In the genomic region with DNA sequence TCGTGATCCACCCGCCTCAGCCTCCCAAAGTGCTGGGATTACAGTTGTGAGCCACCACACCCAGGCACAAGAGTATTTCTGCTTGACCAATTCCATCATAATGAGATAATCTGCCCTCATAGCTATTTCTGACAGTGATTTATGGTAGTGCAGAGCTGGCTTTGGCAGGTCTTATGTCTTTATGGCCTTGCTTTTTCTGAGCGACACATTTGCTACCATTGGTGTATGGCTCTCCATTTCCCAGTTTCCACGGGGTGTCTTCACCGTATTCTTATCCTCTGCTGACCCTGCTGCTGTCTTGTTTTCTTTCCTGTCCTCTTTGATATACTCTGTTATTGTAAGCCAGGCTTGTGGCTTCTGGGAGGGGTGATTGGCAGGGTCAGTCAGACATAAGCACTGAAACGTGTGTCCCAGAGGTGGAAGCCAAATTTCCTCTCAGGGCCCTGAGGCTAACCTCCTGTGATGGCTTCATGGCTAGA, we compare ENCODE assay signal across 22 cellular contexts.
DNase-seq lines count a peak whose midpoint lies in the region; ATAC-seq and TF ChIP-seq lines count a peak whose summit lies in the region.
"Had no signal": no experiment of that assay in that cellular context is flagged by ENCODE, and none has a peak within 500 bp of the region (broad histone marks: within the 10 kb centered on the region; RNA-seq: fewer than 3 reads in every experiment).

No MANE protein-coding gene starts in this region.

- POLR2A ChIA-PET in SK-N-SH (lab: Yijun Ruan, JAX): interaction anchor here (0.9 kb wide), 1 partner anchor 166 kb away, joined by 3 read pairs; no protein-coding TSS in a partner anchor
- POLR2A ChIA-PET in activated CD4-positive, alpha-beta memory T cell treated with anti-CD3 and anti-CD28 coated beads, Interleukin-2, amount 10 ng/mL, durations not matched to agents 7 days and 5 days (lab: Charles Lee): interaction anchor here (1.4 kb wide), 1 partner anchor 16 kb away, joined by 4 read pairs; no protein-coding TSS in a partner anchor

- H3K9me3 ChIP-seq in SK-N-SH (no peaks in the 10 kb centered on the region), aorta (ENCODE audit: control insufficient read depth, low read length) (no peaks in the 10 kb centered on the region), H9 (ENCODE audit: control insufficient read depth, low read depth, low read length) (no peaks in the 10 kb centered on the region)
- H3K9me3 ChIP-seq: ovary, right lobe of liver, testis had no signal

- H2AK5ac ChIP-seq in H9 (ENCODE audit: insufficient read length, low read length): no peak overlapping the region

- H4K91ac ChIP-seq in H9 (ENCODE audit: insufficient read length, low read depth, low read length): no peak overlapping the region

- H3K79me2 ChIP-seq in SK-N-SH (ENCODE audit: insufficient read depth) (no peaks in the 10 kb centered on the region), H9 (ENCODE audit: insufficient read depth, low read length) (no peaks in the 10 kb centered on the region)
- H3K79me2 ChIP-seq: hepatocyte had no signal

- H3K18ac ChIP-seq in H9 (ENCODE audit: insufficient read length, low read depth, low read length): no peak overlapping the region

- H4K5ac ChIP-seq in H9 (ENCODE audit: insufficient read length, low read depth, low read length): no peak overlapping the region

- H3K36me3 Mint-ChIP-seq in natural killer cell treated with Interleukin-12 subunit alpha and Interleukin-12 subunit beta and Interleukin-15 and Interleukin-18, amount 100 ng/mL, for 72 hours: no peaks in the 10 kb centered on the region
- no peaks in the 10 kb centered on the region for H3K36me3 Mint-ChIP-seq in natural killer cell
- H3K36me3 Mint-ChIP-seq in mesothelial cell of epicardium: peaks cover 6% of the 10 kb centered on the region
- H3K36me3 Mint-ChIP-seq in H9 (ENCODE audit: insufficient read depth in 1 of 3, low read depth in 3 of 3): peaks cover 0 to 6% (median 0%) of the 10 kb centered on the region in 3 experiments; a peak in 2 of 7 replicates
- no peaks in the 10 kb centered on the region for H3K36me3 Mint-ChIP-seq in activated CD4-positive, alpha-beta memory T cell treated with anti-CD3 and anti-CD28 coated beads, Interleukin-2, amount 10 ng/mL, durations not matched to agents 7 days and 5 days (ENCODE audit: low read depth)

- H2BK5ac ChIP-seq in H9 (ENCODE audit: insufficient read length, low read length): no peak overlapping the region

- no peak overlapping the region for H3K14ac ChIP-seq in H9 (ENCODE audit: insufficient read depth, low read length)

- DNase-seq in natural killer cell treated with Interleukin-12 subunit alpha and Interleukin-12 subunit beta and Interleukin-15 and Interleukin-18, amount 100 ng/mL, for 72 hours (ENCODE audit: low spot score): no peak
- DNase-seq in natural killer cell (no peak), SK-N-SH (peak; percentile 42), mesothelial cell of epicardium (ENCODE audit: low spot score in 2 of 2, unreplicated experiment in 2 of 2) (no peak), aorta (no peak), H9 (no peak), NCI-H526 (lab: John Stamatoyannopoulos, UW) (no peak)
- no peak for DNase-seq in activated CD4-positive, alpha-beta memory T cell treated with anti-CD3 and anti-CD28 coated beads, Interleukin-2, amount 10 ng/mL, durations not matched to agents 7 days and 5 days
- DNase-seq: activated CD4-positive, alpha-beta T cell treated with anti-CD3 and anti-CD28 coated beads for 36 hours; activated effector memory CD4-positive, alpha-beta T cell treated with anti-CD3 and anti-CD28 coated beads, Interleukin-2, amount 50 U/mL, for 16 hours; CD4-positive, CD25-positive, alpha-beta regulatory T cell; DMS153; dorsolateral prefrontal cortex; foreskin keratinocyte; islet precursor cell; ovary; right lobe of liver; testis had no signal

- no peak overlapping the region for H2BK120ac ChIP-seq in H9 (ENCODE audit: low read depth, low read length, poor library complexity, severe bottlenecking)

- no peaks in the 10 kb centered on the region for H4K20me1 ChIP-seq in SK-N-SH (ENCODE audit: insufficient read depth)
- no peaks in the 10 kb centered on the region for H4K20me1 ChIP-seq in H9 (ENCODE audit: control insufficient read depth, insufficient read depth, insufficient read length)

- no peak overlapping the region for H4K8ac ChIP-seq in H9 (replicated peaks; ENCODE audit: insufficient read length, low read depth, low read length)

- no peak overlapping the region for H3K4ac ChIP-seq in H9 (ENCODE audit: low read depth, low read length)

- no peak overlapping the region for H3K4me3 ChIP-seq in SK-N-SH (ENCODE audit: low read depth in 2 of 2, low read length in 1 of 2)
- no peak overlapping the region for H3K4me3 ChIP-seq in aorta (ENCODE audit: low read length in 2 of 2)
- H3K4me3 ChIP-seq: cardiac muscle cell, dorsolateral prefrontal cortex, GM12878, hepatocyte, ovary, right lobe of liver, testis had no signal

- CTCF ChIA-PET in SK-N-SH (lab: Yijun Ruan, JAX): interaction anchor here (0.6 to 2.7 kb wide), 6 partner anchors 7 to 616 kb away, joined by 3 to 12 read pairs (median 4); no protein-coding TSS in a partner anchor
- CTCF ChIA-PET in activated CD4-positive, alpha-beta memory T cell treated with anti-CD3 and anti-CD28 coated beads, Interleukin-2, amount 10 ng/mL, durations not matched to agents 7 days and 5 days (lab: Charles Lee): no interaction called here

- no peak for TF ChIP-seq EP300 in SK-N-SH (IDR thresholded peaks at IDR 0.05; ENCODE audit: borderline replicate concordance in 1 of 2, low read depth in 1 of 2, low read length in 1 of 2)

- H3K4me2 ChIP-seq in SK-N-SH: no peak overlapping the region
- no peak overlapping the region for H3K4me2 ChIP-seq in H9 (ENCODE audit: insufficient read depth, insufficient read length, low read length)
- H3K4me2 ChIP-seq: hepatocyte had no signal

- H3K23ac ChIP-seq in H9 (ENCODE audit: insufficient read length, low read depth, low read length): no peak overlapping the region

- WGBS in SK-N-SH (ENCODE audit: low lambda C conversion rate): 85% methylated on average over 6 of the region's 6 CpGs
- 42 to 44% methylated on average over 6 of the region's 6 CpGs for WGBS in aorta, 2 donors
- WGBS in H9 (ENCODE audit: extremely low coverage, insufficient read length, low lambda C conversion rate): no CpG with 5 or more reads among the region's 6 CpGs

- peaks cover 5 to 27% of the 10 kb centered on the region in 2 donors for H3K4me1 Mint-ChIP-seq in natural killer cell treated with Interleukin-12 subunit alpha and Interleukin-12 subunit beta and Interleukin-15 and Interleukin-18, amount 100 ng/mL, for 72 hours (ENCODE audit: low read depth in 2 of 2)
- H3K4me1 Mint-ChIP-seq in natural killer cell (peaks cover 4 to 9% of the 10 kb centered on the region in 2 donors), mesothelial cell of epicardium (peaks cover 52% of the 10 kb centered on the region), H9 (peaks cover 16 to 28% of the 10 kb centered on the region in 2 experiments)
- peaks cover 16% of the 10 kb centered on the region for H3K4me1 Mint-ChIP-seq in activated CD4-positive, alpha-beta memory T cell treated with anti-CD3 and anti-CD28 coated beads, Interleukin-2, amount 10 ng/mL, durations not matched to agents 7 days and 5 days

- no peaks in the 10 kb centered on the region for H3K9me3 Mint-ChIP-seq in natural killer cell treated with Interleukin-12 subunit alpha and Interleukin-12 subunit beta and Interleukin-15 and Interleukin-18, amount 100 ng/mL, for 72 hours
- H3K9me3 Mint-ChIP-seq in natural killer cell (no peaks in the 10 kb centered on the region), mesothelial cell of epicardium (no peaks in the 10 kb centered on the region), H9 (no peaks in the 10 kb centered on the region; a peak in 1 of 5 replicates)
- H3K9me3 Mint-ChIP-seq in activated CD4-positive, alpha-beta memory T cell treated with anti-CD3 and anti-CD28 coated beads, Interleukin-2, amount 10 ng/mL, durations not matched to agents 7 days and 5 days: peaks cover 2% of the 10 kb centered on the region

- intact Hi-C loops in natural killer cell (cut with micrococcal nuclease): no loop called here
- intact Hi-C loops in aorta (cut with DNase I): loop anchor here in 1 of 2 donors (5.0 kb wide), 1 partner anchor 36 kb away; no protein-coding TSS in a partner anchor

- H2AFZ ChIP-seq in SK-N-SH (ENCODE audit: low read depth): no peak overlapping the region
- H2AFZ ChIP-seq in H9 (ENCODE audit: low read length): no peak overlapping the region
- H2AFZ ChIP-seq: hepatocyte had no signal

- H3K27ac ChIP-seq in SK-N-SH (ENCODE audit: low read depth in 2 of 2, low read length in 1 of 2): no peak overlapping the region; a peak in 1 of 4 replicates
- H3K27ac ChIP-seq in aorta (ENCODE audit: low read depth in 1 of 2, low read length in 2 of 2): peak overlapping the region in 1 of 2 donors; percentile 73
- H3K27ac ChIP-seq in H9 (ENCODE audit: insufficient read length, low read depth, low read length): no peak overlapping the region
- H3K27ac ChIP-seq: cardiac muscle cell, dorsolateral prefrontal cortex, epithelial cell of prostate, foreskin keratinocyte, hepatocyte, ovary, right lobe of liver, testis had no signal

- peak overlapping the region; percentile 75 for H3K4me3 Mint-ChIP-seq in natural killer cell treated with Interleukin-12 subunit alpha and Interleukin-12 subunit beta and Interleukin-15 and Interleukin-18, amount 100 ng/mL, for 72 hours
- H3K4me3 Mint-ChIP-seq in natural killer cell: no peak overlapping the region
- H3K4me3 Mint-ChIP-seq in mesothelial cell of epicardium: no peak overlapping the region
- no peak overlapping the region for H3K4me3 Mint-ChIP-seq in H9
- no peak overlapping the region for H3K4me3 Mint-ChIP-seq in activated CD4-positive, alpha-beta memory T cell treated with anti-CD3 and anti-CD28 coated beads, Interleukin-2, amount 10 ng/mL, durations not matched to agents 7 days and 5 days
- H3K4me3 Mint-ChIP-seq: activated CD4-positive, alpha-beta T cell treated with anti-CD3 and anti-CD28 coated beads for 36 hours; CD4-positive, CD25-positive, alpha-beta regulatory T cell had no signal

- TF ChIP-seq CTCF in natural killer cell (IDR thresholded peaks at IDR 0.05) (no peak), SK-N-SH (IDR thresholded peaks at IDR 0.05) (no peak), mesothelial cell of epicardium (IDR thresholded peaks at IDR 0.05; ENCODE audit: unreplicated experiment) (no peak), H9 (conservative IDR thresholded peaks at IDR 0.05) (no peak)

- no peaks in the 10 kb centered on the region for H3K27me3 Mint-ChIP-seq in natural killer cell treated with Interleukin-12 subunit alpha and Interleukin-12 subunit beta and Interleukin-15 and Interleukin-18, amount 100 ng/mL, for 72 hours
- H3K27me3 Mint-ChIP-seq in natural killer cell (ENCODE audit: low read depth in 2 of 2) (no peaks in the 10 kb centered on the region), mesothelial cell of epicardium (ENCODE audit: low read depth) (no peaks in the 10 kb centered on the region), H9 (ENCODE audit: low read depth) (no peaks in the 10 kb centered on the region)
- no peaks in the 10 kb centered on the region for H3K27me3 Mint-ChIP-seq in activated CD4-positive, alpha-beta memory T cell treated with anti-CD3 and anti-CD28 coated beads, Interleukin-2, amount 10 ng/mL, durations not matched to agents 7 days and 5 days
- H3K27me3 Mint-ChIP-seq: activated CD4-positive, alpha-beta T cell treated with anti-CD3 and anti-CD28 coated beads for 36 hours; CD4-positive, CD25-positive, alpha-beta regulatory T cell had no signal

- no peak overlapping the region for H2BK15ac ChIP-seq in H9 (ENCODE audit: low read depth, low read length)

- no peak for TF ChIP-seq RAD21 in SK-N-SH (IDR thresholded peaks at IDR 0.05; ENCODE audit: low read length)

- no peak overlapping the region for H3T11ph ChIP-seq in H9 (ENCODE audit: low read length)

- peak overlapping the region; percentile 22 to 83 for H3K27ac Mint-ChIP-seq in natural killer cell treated with Interleukin-12 subunit alpha and Interleukin-12 subunit beta and Interleukin-15 and Interleukin-18, amount 100 ng/mL, for 72 hours
- no peak overlapping the region for H3K27ac Mint-ChIP-seq in natural killer cell
- peak overlapping the region; percentile 93 for H3K27ac Mint-ChIP-seq in mesothelial cell of epicardium
- H3K27ac Mint-ChIP-seq in H9: no peak overlapping the region
- no peak overlapping the region for H3K27ac Mint-ChIP-seq in activated CD4-positive, alpha-beta memory T cell treated with anti-CD3 and anti-CD28 coated beads, Interleukin-2, amount 10 ng/mL, durations not matched to agents 7 days and 5 days
- H3K27ac Mint-ChIP-seq: CD4-positive, CD25-positive, alpha-beta regulatory T cell had no signal

- no peak overlapping the region for H2BK20ac ChIP-seq in H9 (ENCODE audit: low read depth, low read length, poor library complexity, severe bottlenecking)

- H3K56ac ChIP-seq in H9 (ENCODE audit: insufficient read length, low read depth, low read length): no peak overlapping the region

- H3K27me3 ChIP-seq in SK-N-SH (ENCODE audit: insufficient read depth) (no peaks in the 10 kb centered on the region), aorta (ENCODE audit: control insufficient read depth in 1 of 2, insufficient read depth in 2 of 2, low read length in 1 of 2) (no peaks in the 10 kb centered on the region), H9 (ENCODE audit: insufficient read depth, low read length) (no peaks in the 10 kb centered on the region)
- H3K27me3 ChIP-seq: cardiac muscle cell, dorsolateral prefrontal cortex, foreskin keratinocyte, hepatocyte, ovary, right lobe of liver, testis had no signal

- H3F3A ChIP-seq in SK-N-SH (replicated peaks; ENCODE audit: insufficient read depth): no peaks in the 10 kb centered on the region

- no peak overlapping the region for H3K9ac ChIP-seq in SK-N-SH
- H3K9ac ChIP-seq in H9 (ENCODE audit: extremely low read depth, insufficient read length, low read length): no peak overlapping the region

- peaks cover 7 to 18% of the 10 kb centered on the region in 2 experiments; a peak in 3 of 4 replicates for H3K4me1 ChIP-seq in SK-N-SH (ENCODE audit: control insufficient read depth in 1 of 2, insufficient read depth in 2 of 2, low read depth in 1 of 2, low read length in 1 of 2)
- no peaks in the 10 kb centered on the region for H3K4me1 ChIP-seq in aorta (ENCODE audit: control insufficient read depth in 1 of 2, insufficient read depth in 2 of 2, low read length in 2 of 2)
- no peaks in the 10 kb centered on the region; the same call in 1 of the 2 replicates for H3K4me1 ChIP-seq in H9 (ENCODE audit: insufficient read depth, low read length)
- H3K4me1 ChIP-seq: foreskin keratinocyte had no signal

- no peak for ATAC-seq in natural killer cell treated with Interleukin-12 subunit alpha and Interleukin-12 subunit beta and Interleukin-15 and Interleukin-18, amount 100 ng/mL, for 72 hours
- no peak for ATAC-seq in natural killer cell
- ATAC-seq in aorta (ENCODE audit: low FRiP score): peak; percentile 50
- ATAC-seq: foreskin keratinocyte, right lobe of liver had no signal

- no peaks in the 10 kb centered on the region for H3K79me1 ChIP-seq in H9 (ENCODE audit: insufficient read depth, low read depth, low read length, poor library complexity, severe bottlenecking)

- no peaks in the 10 kb centered on the region for H3K9me2 ChIP-seq in SK-N-SH

- H3K36me3 ChIP-seq in SK-N-SH (replicated peaks in 1 of 2; ENCODE audit: control insufficient read depth in 1 of 2, insufficient read depth in 2 of 2, low read length in 1 of 2) (no peaks in the 10 kb centered on the region), aorta (ENCODE audit: control insufficient read depth in 1 of 2, insufficient read depth in 2 of 2, low read length in 1 of 2) (no peaks in the 10 kb centered on the region)
- H3K36me3 ChIP-seq: cardiac muscle cell, ovary, right lobe of liver had no signal

- H2BK12ac ChIP-seq in H9 (ENCODE audit: insufficient read length, low read depth, low read length): no peak overlapping the region

- H3K23me2 ChIP-seq in H9 (ENCODE audit: insufficient read length, low read depth, low read length, poor library complexity, severe bottlenecking): no peaks in the 10 kb centered on the region

Comparison
In these comparisons a context has a peak if more than half of its experiments do, and no peak if none do; other contexts are left out.
1. H3K27ac Mint-ChIP-seq: peak in natural killer cell treated with Interleukin-12 subunit alpha and Interleukin-12 subunit beta and Interleukin-15 and Interleukin-18, amount 100 ng/mL, for 72 hours (2 of 2) and mesothelial cell of epicardium (single experiment); none in natural killer cell (0 of 2), H9 (0 of 3) and activated CD4-positive, alpha-beta memory T cell treated with anti-CD3 and anti-CD28 coated beads, Interleukin-2, amount 10 ng/mL, durations not matched to agents 7 days and 5 days (single experiment).